ENCODE assay signal across 9 cellular contexts in genomic region chr10:103241262-103242011, GRCh38. TPM values are rescaled to one million over a fixed set of nuclear protein-coding genes. Genes with fewer than 3 reads are reported as not detected.
DNase-seq lines count a peak whose midpoint lies in the region; ATAC-seq and TF ChIP-seq lines count a peak whose summit lies in the region.
"Had no signal": no experiment of that assay in that cellular context is flagged by ENCODE, and none has a peak within 500 bp of the region (broad histone marks: within the 10 kb centered on the region; RNA-seq: fewer than 3 reads in every experiment).

No MANE protein-coding gene starts in this region.

- TF ChIP-seq CTCF in colonic mucosa (IDR thresholded peaks at IDR 0.05), result no peak

- peak overlapping the region; percentile 92 for H4K8ac ChIP-seq in mesenchymal stem cell (ENCODE audit: low read length)

- CTCF ChIA-PET in CD4-positive, alpha-beta memory T cell (lab: Charles Lee; ENCODE audit: partially characterized antibody), result interaction anchor here (1.2 to 6.1 kb wide), 2 partner anchors 324 to 406 kb away, joined by 3 to 52 read pairs; partner anchors contain the start of gene CNNM2

- H3K9me3 Mint-ChIP-seq in CD4-positive, alpha-beta memory T cell, result no peaks in the 10 kb centered on the region

- H2BK12ac ChIP-seq in mesenchymal stem cell (ENCODE audit: low read length in 2 of 2), result peak overlapping the region; percentile 15 to 66

- H3K4me2 ChIP-seq in mesenchymal stem cell (ENCODE audit: low read length, poor library complexity, severe bottlenecking), result no peak overlapping the region

- H3K9ac ChIP-seq in colonic mucosa (ENCODE audit: low read depth in 2 of 2, low read length in 2 of 2) (peak overlapping the region in 1 of 2 donors; percentile 76), mesenchymal stem cell (ENCODE audit: low read length) (peak overlapping the region; percentile 34)

- H3K4me1 Mint-ChIP-seq in CD4-positive, alpha-beta memory T cell, result peaks cover 6 to 11% (median 9%) of the 10 kb centered on the region in 4 donors

- H2BK5ac ChIP-seq in mesenchymal stem cell (ENCODE audit: low read depth, low read length, poor library complexity, severe bottlenecking), result peak overlapping the region; percentile 31

- POLR2A ChIA-PET in CD4-positive, alpha-beta memory T cell (lab: Charles Lee; ENCODE audit: partially characterized antibody), result no interaction called here

- H3K27me3 ChIP-seq in colonic mucosa (no peaks in the 10 kb centered on the region), mesenchymal stem cell (ENCODE audit: control insufficient read depth in 1 of 2, insufficient read depth in 1 of 2, low read length in 2 of 2) (no peaks in the 10 kb centered on the region)
- H3K27me3 ChIP-seq in CD4-positive, alpha-beta memory T cell (ENCODE audit: insufficient read depth, low read length), result no peaks in the 10 kb centered on the region

- H3K23ac ChIP-seq in mesenchymal stem cell (ENCODE audit: low read length in 2 of 2), result no peak overlapping the region

- no peak overlapping the region for H3K27ac Mint-ChIP-seq in CD4-positive, alpha-beta memory T cell

- no peaks in the 10 kb centered on the region for H3K79me1 ChIP-seq in mesenchymal stem cell (replicated peaks; ENCODE audit: low read length, poor library complexity, severe bottlenecking)

- H3K4me1 ChIP-seq in colonic mucosa (peaks cover 14% of the 10 kb centered on the region), mesenchymal stem cell (ENCODE audit: control insufficient read depth, insufficient read depth, low read depth, low read length) (peaks cover 8% of the 10 kb centered on the region)
- H3K4me1 ChIP-seq in CD4-positive, alpha-beta memory T cell (ENCODE audit: insufficient read depth, low read length), result no peaks in the 10 kb centered on the region

- H3K36me3 ChIP-seq in colonic mucosa (no peaks in the 10 kb centered on the region), mesenchymal stem cell (ENCODE audit: control insufficient read depth in 1 of 2, insufficient read depth in 2 of 2, low read depth in 1 of 2, low read length in 2 of 2) (no peaks in the 10 kb centered on the region)
- H3K36me3 ChIP-seq in CD4-positive, alpha-beta memory T cell (ENCODE audit: insufficient read depth, low read length), result no peaks in the 10 kb centered on the region

- H3K27me3 Mint-ChIP-seq in CD4-positive, alpha-beta memory T cell, result peaks cover 4 to 5% of the 10 kb centered on the region in 2 donors

- DNase-seq in GDM1 (lab: John Stamatoyannopoulos, UW) (peak; percentile 65), NCI-H510A (lab: John Stamatoyannopoulos, UW) (peak; percentile 24), colonic mucosa (peak; percentile 94), mesenchymal stem cell (peak; percentile 64), posterior vena cava (ENCODE audit: low spot score) (no peak)
- no peak for DNase-seq in CD4-positive, alpha-beta memory T cell

- peak overlapping the region; percentile 88 for H3K27ac ChIP-seq in colonic mucosa
- peak overlapping the region; percentile 55 for H3K27ac ChIP-seq in mesenchymal stem cell (ENCODE audit: low read length, poor library complexity, severe bottlenecking)
- no peak overlapping the region for H3K27ac ChIP-seq in CD4-positive, alpha-beta memory T cell (ENCODE audit: low read depth, low read length)

- peak overlapping the region; percentile 56 for H4K91ac ChIP-seq in mesenchymal stem cell (ENCODE audit: low read length)

- H3K4me3 ChIP-seq in colonic mucosa, result no peak overlapping the region
- H3K4me3 ChIP-seq in mesenchymal stem cell (ENCODE audit: insufficient read depth in 1 of 2, low read depth in 1 of 2, low read length in 2 of 2), result no peak overlapping the region
- H3K4me3 ChIP-seq in CD4-positive, alpha-beta memory T cell (ENCODE audit: low read length in 2 of 2), result no peak overlapping the region

- peak overlapping the region; percentile 6 to 57 for H3K4ac ChIP-seq in mesenchymal stem cell (ENCODE audit: low read depth in 1 of 2, low read length in 2 of 2)

- H3K9me3 ChIP-seq in colonic mucosa (no peaks in the 10 kb centered on the region), mesenchymal stem cell (ENCODE audit: control insufficient read depth, low read length) (no peaks in the 10 kb centered on the region)
- no peaks in the 10 kb centered on the region for H3K9me3 ChIP-seq in CD4-positive, alpha-beta memory T cell (ENCODE audit: control insufficient read depth in 1 of 2, low read length in 2 of 2)

- no peak overlapping the region for H2AK5ac ChIP-seq in mesenchymal stem cell (ENCODE audit: low read length, severe bottlenecking)

- no peaks in the 10 kb centered on the region for H3K36me3 Mint-ChIP-seq in CD4-positive, alpha-beta memory T cell

- H2AFZ ChIP-seq in mesenchymal stem cell (ENCODE audit: low read depth, low read length), result peak overlapping the region; percentile 30

- peak overlapping the region; percentile 37 for H2BK120ac ChIP-seq in mesenchymal stem cell (ENCODE audit: low read depth, low read length)

- peak overlapping the region; percentile 11 to 41 for H3K18ac ChIP-seq in mesenchymal stem cell (ENCODE audit: low read depth in 1 of 2, low read length in 2 of 2)

- no peak overlapping the region for H3K4me3 Mint-ChIP-seq in CD4-positive, alpha-beta memory T cell

- peak overlapping the region; percentile 29 for H2BK15ac ChIP-seq in mesenchymal stem cell (ENCODE audit: low read depth, poor library complexity, severe bottlenecking)

- ATAC-seq in GM21737 (IDR thresholded peaks at IDR 0.05; ENCODE audit: unreplicated experiment) (no peak), GM18909 (IDR thresholded peaks at IDR 0.05; ENCODE audit: poor library complexity, unreplicated experiment) (no peak)

- WGBS in mesenchymal stem cell, result 64% methylated on average over 6 of the region's 7 CpGs

- H3K14ac ChIP-seq in mesenchymal stem cell (ENCODE audit: low read length in 2 of 2), result no peak overlapping the region

- intact Hi-C loops in colonic mucosa (cut with DNase I) (loop anchor here (10.0 kb wide), 1 partner anchor 147 kb away; no protein-coding TSS in a partner anchor), posterior vena cava (cut with DNase I) (loop anchor here (10.0 kb wide), 3 partner anchors 47 to 327 kb away; partner anchors contain the start of genes CNNM2 (in 1 of the 2) and NT5C2 (in 1 of the 2))
- intact Hi-C loops in CD4-positive, alpha-beta memory T cell (cut with micrococcal nuclease), result loop anchor here (5.0 kb wide), 1 partner anchor 246 kb away; no protein-coding TSS in a partner anchor

RNA-seq across cellular contexts. Expression of gene RPEL1, which starts 4.2 kb away (rescaled TPM):
- total RNA-seq in colonic mucosa (not detected), posterior vena cava (not detected)
- polyA plus RNA-seq in mesenchymal stem cell (2013, experiment 1 of 2), result not detected
- polyA plus RNA-seq in mesenchymal stem cell (2013, experiment 2 of 2), result not detected
- total RNA-seq in CD4-positive, alpha-beta memory T cell, result not detected
- not detected for polyA plus RNA-seq in CD4-positive, alpha-beta memory T cell
- polyA plus RNA-seq: neural cell had no signal

RNA-seq across cellular contexts. Expression of gene INA, which starts 35.5 kb away (rescaled TPM):
- total RNA-seq in colonic mucosa (1 to 10 TPM in 1 of 2 donors, under 1 TPM in 1; 0.44 to 1.4 TPM), posterior vena cava (under 1 TPM in 1 of 2 donors, not detected in 1; 0.10 TPM)
- 1.1 TPM for polyA plus RNA-seq in mesenchymal stem cell (2013, experiment 1 of 2)
- polyA plus RNA-seq in mesenchymal stem cell (2013, experiment 2 of 2), result 1.0 TPM
- total RNA-seq in CD4-positive, alpha-beta memory T cell, result not detected
- polyA plus RNA-seq in CD4-positive, alpha-beta memory T cell, result not detected

RNA-seq across cellular contexts. Expression of gene NT5C2, which starts 48.4 kb away (rescaled TPM):
- 10 to 100 TPM; 59.6 to 89.5 TPM for total RNA-seq in colonic mucosa
- 52.2 TPM for polyA plus RNA-seq in mesenchymal stem cell (2013, experiment 1 of 2)
- 52.9 TPM for polyA plus RNA-seq in mesenchymal stem cell (2013, experiment 2 of 2)
- 10 to 100 TPM; 50.4 to 50.6 TPM for total RNA-seq in posterior vena cava
- total RNA-seq in CD4-positive, alpha-beta memory T cell, result 10 to 100 TPM; 79.8 to 80.4 TPM
- 10 to 100 TPM; 54.3 to 78.8 TPM for polyA plus RNA-seq in CD4-positive, alpha-beta memory T cell

Comparison
In these comparisons a context has a peak if more than half of its experiments do, and no peak if none do; other contexts are left out.
1. DNase-seq: peak in GDM1 (single experiment), NCI-H510A (single experiment), colonic mucosa (single experiment) and mesenchymal stem cell (single experiment); none in posterior vena cava (single experiment) and CD4-positive, alpha-beta memory T cell (0 of 5).